9 cellular contexts compared by ENCODE assay signal in the genomic region with DNA sequence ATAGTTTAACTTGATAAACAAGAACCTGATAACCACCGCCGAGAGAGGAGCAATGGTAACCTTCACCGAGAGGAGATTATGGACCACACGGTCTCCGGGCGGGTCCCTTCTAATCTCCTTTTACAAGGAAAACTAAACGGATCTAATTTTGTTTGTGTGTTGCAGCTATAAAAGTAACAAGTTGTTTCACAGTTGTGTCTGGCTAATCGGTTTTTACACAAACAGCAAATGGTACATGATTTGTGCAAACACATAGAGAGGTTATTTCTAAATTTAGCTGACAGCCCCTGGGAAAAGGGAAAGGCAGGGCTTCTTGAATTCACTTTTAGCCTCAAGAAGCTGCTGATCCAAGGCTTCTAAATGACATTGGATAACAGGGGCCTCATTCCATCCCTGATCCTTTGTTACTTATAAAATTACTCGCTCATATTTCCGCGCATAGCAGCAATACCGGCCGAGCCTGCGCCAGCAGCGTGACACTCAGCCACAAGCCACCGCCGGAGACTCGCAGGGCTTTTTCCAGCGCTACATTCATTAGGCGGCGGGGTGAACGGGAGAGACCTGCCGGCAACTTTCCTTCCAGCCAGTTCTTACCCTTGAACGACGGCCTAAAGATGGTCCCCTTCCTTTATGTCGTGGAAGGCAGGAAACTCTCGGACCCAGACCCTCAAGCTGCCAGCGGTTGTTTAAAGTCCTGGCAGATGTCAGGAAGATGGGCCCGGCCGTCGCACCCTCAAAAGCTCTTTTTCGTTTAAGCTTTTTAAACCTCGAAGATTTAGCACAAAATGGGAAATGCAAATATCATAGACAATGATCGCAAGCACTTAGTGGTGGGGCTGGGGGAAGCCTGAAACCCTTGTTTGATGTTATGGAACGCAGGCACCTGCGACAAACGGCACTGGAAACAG. TPM values are rescaled to one million over a fixed set of nuclear protein-coding genes. Genes with fewer than 3 reads are reported as not detected.
DNase-seq lines count a peak whose midpoint lies in the region; ATAC-seq, FAIRE-seq and TF ChIP-seq lines count a peak whose summit lies in the region.
"Had no signal": no experiment of that assay in that cellular context is flagged by ENCODE, and none has a peak within 500 bp of the region (broad histone marks: within the 10 kb centered on the region; RNA-seq: fewer than 3 reads in every experiment).

No MANE protein-coding gene starts in this region.

- POLR2A ChIA-PET in activated CD4-positive, alpha-beta T cell treated with anti-CD3 and anti-CD28 coated beads for 36 hours (lab: Charles Lee) = no interaction called here
- POLR2A ChIA-PET in GM12878 (lab: Charles Lee) = no interaction called here
- POLR2A ChIA-PET in T-cell (lab: Charles Lee) = no interaction called here

- no peak for TF ChIP-seq RAD21 in GM12878 (IDR thresholded peaks at IDR 0.05; ENCODE audit: insufficient read depth, low read depth, low read length)
- TF ChIP-seq RAD21 in neural cell (conservative IDR thresholded peaks at IDR 0.05) = no peak

- H2AFZ ChIP-seq in GM12878 (ENCODE audit: control insufficient read depth, low read depth, low read length) = no peak overlapping the region
- H2AFZ ChIP-seq in neural cell (ENCODE audit: low read depth, low read length) = no peak overlapping the region

- in situ Hi-C loops in GM12878 (cut with MboI) = no loop called here

- H3K9me3 Mint-ChIP-seq in activated CD4-positive, alpha-beta T cell treated with anti-CD3 and anti-CD28 coated beads for 36 hours (ENCODE audit: low read depth) = no peaks in the 10 kb centered on the region
- H3K9me3 Mint-ChIP-seq in stimulated activated memory B cell treated with anti-CD40 and anti-IgM and Interleukin-4, amounts not matched to agents 10 μg/mL and 1 μg/mL and 100 μg/mL, for 72 hours = peaks cover 3% of the 10 kb centered on the region
- peaks cover 0 to 8% (median 4%) of the 10 kb centered on the region in 3 donors for H3K9me3 Mint-ChIP-seq in T-cell

- no peaks in the 10 kb centered on the region for H3K36me3 ChIP-seq in GM12878 (ENCODE audit: control insufficient read depth in 2 of 2, insufficient read depth in 2 of 2, low read length in 1 of 2)
- H3K36me3 ChIP-seq in neural cell (ENCODE audit: insufficient read depth, low read length) = no peaks in the 10 kb centered on the region

- ATAC-seq in activated CD4-positive, alpha-beta T cell treated with anti-CD3 and anti-CD28 coated beads for 36 hours = no peak
- ATAC-seq in GM12878 (no peak), T-cell (replicated peaks in 1 of 4) (no peak)
- no peak for ATAC-seq in stimulated activated memory B cell treated with anti-CD40 and anti-IgM and Interleukin-4, amounts not matched to agents 10 μg/mL and 1 μg/mL and 100 μg/mL, for 72 hours

- H3K4me2 ChIP-seq in GM12878 (ENCODE audit: control insufficient read depth, insufficient read depth) (peak overlapping the region; percentile 30; the same call in 1 of the 2 replicates), neural cell (ENCODE audit: low read length) (no peak overlapping the region)

- TF ChIP-seq CTCF in GM12878 (IDR thresholded peaks at IDR 0.05 in 2 of 3, conservative IDR thresholded peaks at IDR 0.05 in 1 of 3; ENCODE audit: control insufficient read depth in 2 of 3, extremely low read depth in 1 of 3, insufficient read depth in 1 of 3, low read depth in 3 of 3, low read length in 3 of 3) (no peak), neural cell (IDR thresholded peaks at IDR 0.05; ENCODE audit: poor library complexity, severe bottlenecking) (no peak)

- H3K27ac ChIP-seq in GM12878 (ENCODE audit: control insufficient read depth, insufficient read depth) (no peak overlapping the region), neural cell (ENCODE audit: low read length) (no peak overlapping the region)

- RAD21 ChIA-PET in GM12878 (lab: Charles Lee; ENCODE audit: unreplicated experiment) = interaction anchor here (0.6 to 2.1 kb wide), 3 partner anchors 34 to 211 kb away, joined by 3 to 8 read pairs (median 3); no protein-coding TSS in a partner anchor

- H3K79me2 ChIP-seq in GM12878 (ENCODE audit: control insufficient read depth, insufficient read depth, low read length) = no peaks in the 10 kb centered on the region
- no peaks in the 10 kb centered on the region for H3K79me2 ChIP-seq in neural cell (replicated peaks; ENCODE audit: insufficient read depth, low read length)

- H3K9me3 ChIP-seq in GM12878 (replicated peaks; ENCODE audit: control insufficient read depth, insufficient read depth, low read length) = peaks cover 1% of the 10 kb centered on the region; the same call in 1 of the 3 replicates
- H3K9me3 ChIP-seq in neural cell (ENCODE audit: low read length) = no peaks in the 10 kb centered on the region

- peaks cover under 1% of the 10 kb centered on the region for H3K36me3 Mint-ChIP-seq in activated CD4-positive, alpha-beta T cell treated with anti-CD3 and anti-CD28 coated beads for 36 hours (ENCODE audit: low read depth)
- peaks cover 5% of the 10 kb centered on the region for H3K36me3 Mint-ChIP-seq in stimulated activated memory B cell treated with anti-CD40 and anti-IgM and Interleukin-4, amounts not matched to agents 10 μg/mL and 1 μg/mL and 100 μg/mL, for 72 hours
- peaks cover 2% of the 10 kb centered on the region for H3K36me3 Mint-ChIP-seq in T-cell

- peak; percentile 50 for DNase-seq in activated CD4-positive, alpha-beta T cell treated with anti-CD3 and anti-CD28 coated beads for 36 hours
- DNase-seq in activated CD4-positive, alpha-beta T cell treated with anti-CD3 and anti-CD28 coated beads for 1 hour = no peak
- no peak for DNase-seq in Jurkat, Clone E6-1 (ENCODE audit: low read depth, low spot score)
- no peak for DNase-seq in GM12878 (ENCODE audit: low read depth, low spot score)
- no peak for DNase-seq in NOMO-1 treated with DMSO at 0.1 percent for 48 hours (lab: John Stamatoyannopoulos, UW; ENCODE audit: unreplicated experiment)
- DNase-seq in T-cell = no peak

- H3K9me2 ChIP-seq in neural cell (ENCODE audit: insufficient read depth, low read length) = no peaks in the 10 kb centered on the region

- H3F3A ChIP-seq in neural cell (ENCODE audit: insufficient read depth, low read length, poor library complexity, severe bottlenecking) = no peaks in the 10 kb centered on the region

- BruUV-seq in GM12878 (replicated peaks; lab: Mats Ljungman, UMichigan) = no TSS peak

- H3K4me3 ChIP-seq in Jurkat, Clone E6-1 (ENCODE audit: low read length) = peak overlapping the region; percentile 40
- H3K4me3 ChIP-seq in GM12878 (no peak overlapping the region), neural cell (ENCODE audit: low read length) (no peak overlapping the region)

- no peak for TF ChIP-seq POLR2A in GM12878 (IDR thresholded peaks at IDR 0.05; ENCODE audit: low read depth, low read length)

- H3K9ac ChIP-seq in GM12878 (ENCODE audit: control insufficient read depth, insufficient read depth, low read length) = no peak overlapping the region
- H3K9ac ChIP-seq in neural cell (ENCODE audit: low read length) = no peak overlapping the region

- peaks cover 61% of the 10 kb centered on the region for H3K27me3 Mint-ChIP-seq in activated CD4-positive, alpha-beta T cell treated with anti-CD3 and anti-CD28 coated beads for 36 hours
- H3K27me3 Mint-ChIP-seq in stimulated activated memory B cell treated with anti-CD40 and anti-IgM and Interleukin-4, amounts not matched to agents 10 μg/mL and 1 μg/mL and 100 μg/mL, for 72 hours = peaks cover 66% of the 10 kb centered on the region
- peaks cover 54 to 71% of the 10 kb centered on the region in 2 donors for H3K27me3 Mint-ChIP-seq in T-cell

- 18% methylated on average over 37 of the region's 37 CpGs for WGBS in GM12878 (ENCODE audit: insufficient coverage, insufficient replicate concordance, low lambda C conversion rate, missing lambda C conversion rate)

- no peak overlapping the region for H3K27ac Mint-ChIP-seq in activated CD4-positive, alpha-beta T cell treated with anti-CD3 and anti-CD28 coated beads for 36 hours
- no peak overlapping the region for H3K27ac Mint-ChIP-seq in stimulated activated memory B cell treated with anti-CD40 and anti-IgM and Interleukin-4, amounts not matched to agents 10 μg/mL and 1 μg/mL and 100 μg/mL, for 72 hours
- peak overlapping the region in 1 of 2 donors; percentile 52 for H3K27ac Mint-ChIP-seq in T-cell

- intact Hi-C loops in activated CD4-positive, alpha-beta T cell treated with anti-CD3 and anti-CD28 coated beads for 36 hours (cut with DNase I, micrococcal nuclease) = loop anchor here (1.0 to 10.0 kb wide), 8 partner anchors 7 to 918 kb away; a partner anchor contains a TSS
- intact Hi-C loops in GM12878 (cut with micrococcal nuclease; ENCODE audit: unreplicated experiment) = no loop called here

- no peaks in the 10 kb centered on the region; the same call in 1 of the 2 replicates for H3K4me1 ChIP-seq in GM12878 (ENCODE audit: control insufficient read depth, insufficient read depth, low read length)

- no peak for TF ChIP-seq EP300 in GM12878 (IDR thresholded peaks at IDR 0.05; ENCODE audit: borderline replicate concordance in 1 of 2, control insufficient read depth in 1 of 2, low read depth in 2 of 2, low read length in 2 of 2)
- TF ChIP-seq EP300 in neural cell (conservative IDR thresholded peaks at IDR 0.05; ENCODE audit: poor library complexity, severe bottlenecking) = no peak

- H3K4me3 Mint-ChIP-seq in activated CD4-positive, alpha-beta T cell treated with anti-CD3 and anti-CD28 coated beads for 36 hours = peak overlapping the region; percentile 0
- no peak overlapping the region for H3K4me3 Mint-ChIP-seq in stimulated activated memory B cell treated with anti-CD40 and anti-IgM and Interleukin-4, amounts not matched to agents 10 μg/mL and 1 μg/mL and 100 μg/mL, for 72 hours
- peak overlapping the region in 1 of 3 donors; percentile 8 for H3K4me3 Mint-ChIP-seq in T-cell

- SMC1A ChIA-PET in GM12878 (lab: Charles Lee; ENCODE audit: uncharacterized antibody, unreplicated experiment) = interaction anchor here (0.6 to 1.5 kb wide), 5 partner anchors 16 to 227 kb away, joined by 3 to 5 read pairs (median 3); no protein-coding TSS in a partner anchor

- peaks cover 26% of the 10 kb centered on the region for H3K4me1 Mint-ChIP-seq in activated CD4-positive, alpha-beta T cell treated with anti-CD3 and anti-CD28 coated beads for 36 hours
- peaks cover 29% of the 10 kb centered on the region for H3K4me1 Mint-ChIP-seq in stimulated activated memory B cell treated with anti-CD40 and anti-IgM and Interleukin-4, amounts not matched to agents 10 μg/mL and 1 μg/mL and 100 μg/mL, for 72 hours
- H3K4me1 Mint-ChIP-seq in T-cell = peaks cover 27 to 40% (median 35%) of the 10 kb centered on the region in 3 donors

- FAIRE-seq in GM12878 (lab: Jason Lieb, UNC) = no peak

- H3K27me3 ChIP-seq in GM12878 (replicated peaks in 1 of 2; ENCODE audit: control insufficient read depth in 2 of 2, insufficient read depth in 2 of 2, low read length in 1 of 2) (peaks cover 13 to 48% of the 10 kb centered on the region in 2 experiments), neural cell (ENCODE audit: insufficient read depth, low read depth, low read length) (peaks cover 98% of the 10 kb centered on the region)

- H4K20me1 ChIP-seq in GM12878 (ENCODE audit: control insufficient read depth, insufficient read depth) = no peaks in the 10 kb centered on the region
- H4K20me1 ChIP-seq in neural cell (ENCODE audit: insufficient read depth) = no peaks in the 10 kb centered on the region

- CTCF ChIA-PET in activated CD4-positive, alpha-beta T cell treated with anti-CD3 and anti-CD28 coated beads for 36 hours (lab: Charles Lee) = interaction anchor here (0.6 to 2.5 kb wide), 10 partner anchors 9 to 848 kb away, joined by 3 to 13 read pairs (median 4); a partner anchor contains a TSS
- CTCF ChIA-PET in GM12878 (lab: Yijun Ruan, JAX) = interaction anchor here (0.7 to 4.7 kb wide), 18 partner anchors 9 to 212 kb away, joined by 3 to 26 read pairs (median 4); no protein-coding TSS in a partner anchor
- CTCF ChIA-PET in T-cell (lab: Charles Lee) = no interaction called here

RNA-seq across cellular contexts. Expression of a gene that starts 4.4 kb away (rescaled TPM):
- not detected for total RNA-seq in activated CD4-positive, alpha-beta T cell treated with anti-CD3 and anti-CD28 coated beads for 36 hours
- polyA plus RNA-seq in Jurkat, Clone E6-1 (2012; ENCODE audit: insufficient read depth, insufficient read length) = 3.7 TPM
- not detected in 2 replicates for total RNA-seq in GM12878 (2013; cell fraction: nucleolus; rRNA removed)
- total RNA-seq in GM12878 (2014; rRNA removed) (not detected in 2 replicates), GM12878 (2014; rRNA removed; fragmentation: Illumina TruSeq; extraction: Trizol) (not detected in 2 replicates), GM12878 (2021) (not detected in 2 replicates), T-cell (not detected)
- not detected for polyA plus RNA-seq in GM12878 (2011; ENCODE audit: low read depth)
- polyA plus RNA-seq in GM12878 (2011; rRNA removed) (not detected in 2 replicates), GM12878 (2014; fragmentation: Illumina TruSeq; extraction: Trizol) (not detected in 2 replicates), GM12878 (2014; fragmentation: Nextera tagmentation; extraction: Ambion mirVana) (not detected), GM12878 (2014; rRNA removed) (not detected in 2 replicates), GM12878 (2016; fragmentation: Nextera tagmentation; extraction: Ambion mirVana) (not detected), neural cell (0.14 TPM in 1 of 2 replicates, not detected in the other)
- polyA plus RNA-seq in GM12878 (2011; cell fraction: cytosol; rRNA removed) = not detected in 2 replicates
- not detected in 2 replicates for polyA plus RNA-seq in GM12878 (2011; cell fraction: nucleus; rRNA removed)
- polyA plus RNA-seq in GM12878 (2012) = not detected in 2 replicates
- polyA minus RNA-seq in GM12878 (2011; rRNA and poly(A)+ RNA removed) = not detected in 2 replicates
- polyA minus RNA-seq in GM12878 (2011; cell fraction: cytosol; rRNA and poly(A)+ RNA removed) = not detected in 2 replicates
- not detected in 2 replicates for polyA minus RNA-seq in GM12878 (2011; cell fraction: nucleus; rRNA and poly(A)+ RNA removed)
- not detected in 2 replicates for polyA minus RNA-seq in neural cell
- total RNA-seq: dermis microvascular lymphatic vessel endothelial cell had no signal

RNA-seq across cellular contexts. Expression of a gene that starts 40.7 kb away (rescaled TPM):
- 10 to 100 TPM; 16.2 to 16.3 TPM for total RNA-seq in activated CD4-positive, alpha-beta T cell treated with anti-CD3 and anti-CD28 coated beads for 36 hours
- 32.0 TPM for polyA plus RNA-seq in Jurkat, Clone E6-1 (2012; ENCODE audit: insufficient read depth, insufficient read length)
- 66.0 and 70.4 TPM in 2 replicates for total RNA-seq in GM12878 (2013; cell fraction: nucleolus; rRNA removed)
- total RNA-seq in GM12878 (2014; rRNA removed) (17.1 and 29.3 TPM in 2 replicates), GM12878 (2014; rRNA removed; fragmentation: Illumina TruSeq; extraction: Trizol) (16.8 and 17.1 TPM in 2 replicates), GM12878 (2021) (12.2 and 13.8 TPM in 2 replicates), T-cell (10 to 100 TPM; 17.5 to 25.2 (median 22.2) TPM)
- polyA plus RNA-seq in GM12878 (2011; ENCODE audit: low read depth) = 6.1 TPM
- polyA plus RNA-seq in GM12878 (2011; rRNA removed) (24.1 and 39.6 TPM in 2 replicates), GM12878 (2014; fragmentation: Illumina TruSeq; extraction: Trizol) (17.0 and 20.6 TPM in 2 replicates), GM12878 (2014; fragmentation: Nextera tagmentation; extraction: Ambion mirVana) (10 to 100 TPM; 13.8 to 20.2 TPM), GM12878 (2014; rRNA removed) (12.4 and 15.2 TPM in 2 replicates), GM12878 (2016; fragmentation: Nextera tagmentation; extraction: Ambion mirVana) (10 to 100 TPM; 25.2 to 28.5 TPM), neural cell (31.3 and 46.8 TPM in 2 replicates)
- 5.8 and 7.6 TPM in 2 replicates for polyA plus RNA-seq in GM12878 (2011; cell fraction: cytosol; rRNA removed)
- 27.0 and 32.2 TPM in 2 replicates for polyA plus RNA-seq in GM12878 (2011; cell fraction: nucleus; rRNA removed)
- 11.0 and 11.1 TPM in 2 replicates for polyA plus RNA-seq in GM12878 (2012)
- polyA minus RNA-seq in GM12878 (2011; rRNA and poly(A)+ RNA removed) = 15.1 and 22.5 TPM in 2 replicates
- polyA minus RNA-seq in GM12878 (2011; cell fraction: cytosol; rRNA and poly(A)+ RNA removed) = 5.0 and 5.7 TPM in 2 replicates
- 20.6 and 32.5 TPM in 2 replicates for polyA minus RNA-seq in GM12878 (2011; cell fraction: nucleus; rRNA and poly(A)+ RNA removed)
- 36.8 and 37.5 TPM in 2 replicates for polyA minus RNA-seq in neural cell

Comparison
In these comparisons a context has a peak if more than half of its experiments do, and no peak if none do; other contexts are left out.
1. CTCF ChIA-PET loops: an anchor here in activated CD4-positive, alpha-beta T cell treated with anti-CD3 and anti-CD28 coated beads for 36 hours (0.6 to 2.5 kb wide) and GM12878 (0.7 to 4.7 kb wide); none called in T-cell.